ENCODE assay signal across 23 cellular contexts in the genomic region with DNA sequence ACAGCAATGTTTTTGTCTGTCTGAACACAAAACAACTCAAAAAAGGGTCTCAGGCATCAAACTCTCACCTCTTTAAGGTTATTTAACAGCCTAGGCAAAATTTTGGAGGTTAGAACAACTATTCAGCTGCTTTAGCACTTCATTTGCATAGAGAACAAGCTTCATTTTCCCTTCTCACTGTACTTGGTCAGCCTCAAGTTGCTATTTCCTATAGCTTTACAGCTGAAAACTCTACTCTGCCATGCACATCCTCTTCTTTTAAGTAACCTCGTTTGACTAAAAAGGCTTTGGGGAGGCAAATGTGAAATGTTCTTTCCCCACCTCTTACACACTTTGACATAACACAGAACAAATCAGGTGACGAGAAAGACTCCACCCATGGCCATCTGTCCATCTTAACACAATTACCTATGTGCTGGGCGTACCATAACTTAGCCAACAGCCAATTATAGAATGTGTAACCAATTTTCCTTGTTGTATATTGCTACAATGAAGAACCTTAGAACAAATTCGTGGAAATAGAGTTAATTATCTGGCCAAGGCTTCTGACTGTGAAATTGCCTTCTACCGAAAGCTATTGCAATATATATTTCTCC.
DNase-seq lines count a peak whose midpoint lies in the region; ATAC-seq and TF ChIP-seq lines count a peak whose summit lies in the region.
"Had no signal": no experiment of that assay in that cellular context is flagged by ENCODE, and none has a peak within 500 bp of the region (broad histone marks: within the 10 kb centered on the region; RNA-seq: fewer than 3 reads in every experiment).

No MANE protein-coding gene starts in this region.

- H3K36me3 Mint-ChIP-seq in MCF 10A (ENCODE audit: insufficient read depth, unreplicated experiment), result peaks cover 14% of the 10 kb centered on the region
- H3K36me3 Mint-ChIP-seq: activated naive CD8-positive, alpha-beta T cell treated with anti-CD3 and anti-CD28 coated beads for 36 hours had no signal

- H3K4me1 Mint-ChIP-seq in MCF 10A (ENCODE audit: insufficient read depth, unreplicated experiment), result peaks cover 20% of the 10 kb centered on the region
- H3K4me1 Mint-ChIP-seq: activated naive CD8-positive, alpha-beta T cell treated with anti-CD3 and anti-CD28 coated beads for 36 hours had no signal

- CTCF ChIA-PET in SK-N-SH (lab: Yijun Ruan, JAX) (interaction anchor here (0.8 to 2.1 kb wide), 7 partner anchors 11 to 176 kb away, joined by 3 to 6 read pairs (median 3); no protein-coding TSS in a partner anchor), MCF 10A (lab: Yijun Ruan, JAX) (interaction anchor here (1.1 to 2.5 kb wide), 2 partner anchors 18 to 116 kb away, joined by 5 to 7 read pairs; no protein-coding TSS in a partner anchor)

- TF ChIP-seq RAD21 in SK-N-SH (IDR thresholded peaks at IDR 0.05; ENCODE audit: low read length), result no peak

- no peaks in the 10 kb centered on the region for H3K9me3 Mint-ChIP-seq in MCF 10A (ENCODE audit: unreplicated experiment)
- H3K9me3 Mint-ChIP-seq: activated naive CD8-positive, alpha-beta T cell treated with anti-CD3 and anti-CD28 coated beads for 36 hours; activated T-helper 1 cell treated with anti-CD3 and anti-CD28 coated beads, Interleukin-12 subunit alpha, Interleukin-12 subunit beta, Interleukin-2, Interleukin-4 antibody, amounts not matched to agents 30 ng/mL and 10 ng/mL and 1 ng/mL, durations not matched to agents 14 hours and 24 hours and 36 hours; stimulated activated naive CD8-positive, alpha-beta T cell treated with anti-CD3 and anti-CD28 coated beads, Interleukin-15, Interleukin-2, amounts not matched to agents 100 ng/mL and 50 ng/mL, for 24 hours; T-helper 1 cell treated with Interleukin-12 subunit alpha and Interleukin-12 subunit beta and Interleukin-4 antibody, amounts not matched to agents 30 μg/mL and 1 μg/mL, for 36 hours had no signal

- H3K4me2 ChIP-seq in SK-N-SH (no peak overlapping the region), smooth muscle cell (peak overlapping the region; percentile 6)
- H3K4me2 ChIP-seq: A549 had no signal

- H3K79me2 ChIP-seq in SK-N-SH (ENCODE audit: insufficient read depth) (no peaks in the 10 kb centered on the region), smooth muscle cell (ENCODE audit: low read depth) (peaks cover 3% of the 10 kb centered on the region)

- H3K9me3 ChIP-seq in SK-N-SH, result no peaks in the 10 kb centered on the region
- no peaks in the 10 kb centered on the region for H3K9me3 ChIP-seq in smooth muscle cell (replicated peaks; ENCODE audit: low read depth)
- H3K9me3 ChIP-seq in effector memory CD4-positive, alpha-beta T cell (ENCODE audit: control insufficient read depth, low read length), result no peaks in the 10 kb centered on the region
- H3K9me3 ChIP-seq: A549, body of pancreas, left ventricle myocardium inferior, mucosa of descending colon, upper lobe of left lung had no signal

- ATAC-seq in SK-N-SH treated with all-trans-retinoic acid at 6 μM for 48 hours (no peak), GM21529 (IDR thresholded peaks at IDR 0.05; ENCODE audit: unreplicated experiment) (peak; percentile 72), HG03354 (IDR thresholded peaks at IDR 0.05; ENCODE audit: poor library complexity, severe bottlenecking, unreplicated experiment) (peak; percentile 81)
- ATAC-seq: A549, body of pancreas, mucosa of descending colon, right cardiac atrium had no signal

- H3K27ac Mint-ChIP-seq in MCF 10A (ENCODE audit: low read depth, unreplicated experiment), result no peak overlapping the region
- H3K27ac Mint-ChIP-seq: activated naive CD8-positive, alpha-beta T cell treated with anti-CD3 and anti-CD28 coated beads for 36 hours; activated T-helper 1 cell treated with anti-CD3 and anti-CD28 coated beads, Interleukin-12 subunit alpha, Interleukin-12 subunit beta, Interleukin-2, Interleukin-4 antibody, amounts not matched to agents 30 ng/mL and 10 ng/mL and 1 ng/mL, durations not matched to agents 14 hours and 24 hours and 36 hours; stimulated activated naive CD8-positive, alpha-beta T cell treated with anti-CD3 and anti-CD28 coated beads, Interleukin-15, Interleukin-2, amounts not matched to agents 100 ng/mL and 50 ng/mL, for 24 hours; T-helper 1 cell treated with Interleukin-12 subunit alpha and Interleukin-12 subunit beta and Interleukin-4 antibody, amounts not matched to agents 30 μg/mL and 1 μg/mL, for 36 hours had no signal

- H4K20me1 ChIP-seq in SK-N-SH (ENCODE audit: insufficient read depth) (no peaks in the 10 kb centered on the region), smooth muscle cell (ENCODE audit: low read depth) (no peaks in the 10 kb centered on the region)

- H3K4me1 ChIP-seq in SK-N-SH (ENCODE audit: control insufficient read depth in 1 of 2, insufficient read depth in 2 of 2, low read depth in 1 of 2, low read length in 1 of 2), result peaks cover 0 to 12% of the 10 kb centered on the region in 2 experiments; a peak in 2 of 4 replicates
- peaks cover 19% of the 10 kb centered on the region for H3K4me1 ChIP-seq in smooth muscle cell (ENCODE audit: low read depth)
- H3K4me1 ChIP-seq in effector memory CD4-positive, alpha-beta T cell (ENCODE audit: control insufficient read depth, insufficient read depth, low read length, poor library complexity, severe bottlenecking), result no peaks in the 10 kb centered on the region
- H3K4me1 ChIP-seq: A549, body of pancreas had no signal

- no peak for DNase-seq in SK-N-SH
- no peak for DNase-seq in smooth muscle cell (lab: John Stamatoyannopoulos, UW; ENCODE audit: unreplicated experiment)
- DNase-seq in MCF 10A (ENCODE audit: unreplicated experiment), result no peak
- no peak for DNase-seq in effector memory CD4-positive, alpha-beta T cell
- DNase-seq in RPMI8226, result no peak
- DNase-seq: activated CD4-positive, CD25-positive, alpha-beta regulatory T cell; activated naive CD8-positive, alpha-beta T cell treated with anti-CD3 and anti-CD28 coated beads for 36 hours; body of pancreas; C1 segment of cervical spinal cord; DMS153; erythroblast; left ventricle myocardium inferior; mucosa of descending colon; right cardiac atrium; Right ventricle myocardium superior; upper lobe of left lung had no signal

- H3K27ac ChIP-seq in SK-N-SH (ENCODE audit: low read depth in 2 of 2, low read length in 1 of 2) (peak overlapping the region in 1 of 2 experiments; percentile 50; a peak in 1 of 4 replicates), smooth muscle cell (ENCODE audit: low read depth) (no peak overlapping the region)
- H3K27ac ChIP-seq in effector memory CD4-positive, alpha-beta T cell (ENCODE audit: insufficient read depth, low read length, poor library complexity, severe bottlenecking), result no peak overlapping the region
- H3K27ac ChIP-seq: A549, body of pancreas, left ventricle myocardium inferior, upper lobe of left lung had no signal

- no peak for TF ChIP-seq EP300 in SK-N-SH (IDR thresholded peaks at IDR 0.05; ENCODE audit: borderline replicate concordance in 1 of 2, low read depth in 1 of 2, low read length in 1 of 2)

- H3K27me3 ChIP-seq in SK-N-SH (ENCODE audit: insufficient read depth) (no peaks in the 10 kb centered on the region), smooth muscle cell (ENCODE audit: low read depth) (no peaks in the 10 kb centered on the region)
- no peaks in the 10 kb centered on the region for H3K27me3 ChIP-seq in effector memory CD4-positive, alpha-beta T cell (replicated peaks; ENCODE audit: control insufficient read depth, insufficient read depth, low read length, poor library complexity, severe bottlenecking)
- H3K27me3 ChIP-seq: body of pancreas, upper lobe of left lung had no signal

- no peak overlapping the region for H3K4me3 Mint-ChIP-seq in MCF 10A (ENCODE audit: unreplicated experiment)
- H3K4me3 Mint-ChIP-seq: activated naive CD8-positive, alpha-beta T cell treated with anti-CD3 and anti-CD28 coated beads for 36 hours; activated T-helper 1 cell treated with anti-CD3 and anti-CD28 coated beads, Interleukin-12 subunit alpha, Interleukin-12 subunit beta, Interleukin-2, Interleukin-4 antibody, amounts not matched to agents 30 ng/mL and 10 ng/mL and 1 ng/mL, durations not matched to agents 14 hours and 24 hours and 36 hours; stimulated activated naive CD8-positive, alpha-beta T cell treated with anti-CD3 and anti-CD28 coated beads, Interleukin-15, Interleukin-2, amounts not matched to agents 100 ng/mL and 50 ng/mL, for 24 hours; T-helper 1 cell treated with Interleukin-12 subunit alpha and Interleukin-12 subunit beta and Interleukin-4 antibody, amounts not matched to agents 30 μg/mL and 1 μg/mL, for 36 hours had no signal

- H3K9me2 ChIP-seq in SK-N-SH, result no peaks in the 10 kb centered on the region

- H3K4me3 ChIP-seq in SK-N-SH (ENCODE audit: low read depth in 2 of 2, low read length in 1 of 2), result no peak overlapping the region
- no peak overlapping the region for H3K4me3 ChIP-seq in smooth muscle cell
- H3K4me3 ChIP-seq in effector memory CD4-positive, alpha-beta T cell (ENCODE audit: insufficient read depth, low read depth, low read length, poor library complexity, severe bottlenecking), result no peak overlapping the region
- H3K4me3 ChIP-seq: A549, body of pancreas, left ventricle myocardium inferior, mucosa of descending colon, upper lobe of left lung had no signal

- no peak overlapping the region for H3K9ac ChIP-seq in SK-N-SH
- no peak overlapping the region for H3K9ac ChIP-seq in smooth muscle cell (ENCODE audit: low read depth)

- POLR2A ChIA-PET in SK-N-SH (lab: Yijun Ruan, JAX) (no interaction called here), MCF 10A (lab: Yijun Ruan, JAX) (interaction anchor here (0.9 to 2.1 kb wide), 6 partner anchors 9 to 141 kb away, joined by 3 to 7 read pairs (median 4); no protein-coding TSS in a partner anchor)

- H3F3A ChIP-seq in SK-N-SH (replicated peaks; ENCODE audit: insufficient read depth) (no peaks in the 10 kb centered on the region), smooth muscle cell (ENCODE audit: low read depth) (peaks cover 6% of the 10 kb centered on the region)

- no peaks in the 10 kb centered on the region for H3K36me3 ChIP-seq in SK-N-SH (replicated peaks in 1 of 2; ENCODE audit: control insufficient read depth in 1 of 2, insufficient read depth in 2 of 2, low read length in 1 of 2)
- H3K36me3 ChIP-seq in smooth muscle cell (ENCODE audit: low read depth), result no peaks in the 10 kb centered on the region
- H3K36me3 ChIP-seq in effector memory CD4-positive, alpha-beta T cell (ENCODE audit: control insufficient read depth, insufficient read depth, low read length), result no peaks in the 10 kb centered on the region
- H3K36me3 ChIP-seq: left ventricle myocardium inferior, upper lobe of left lung had no signal

- no peaks in the 10 kb centered on the region for H3K27me3 Mint-ChIP-seq in MCF 10A (ENCODE audit: insufficient read depth, unreplicated experiment)

- 32% methylated on average over 5 of the region's 5 CpGs for WGBS in SK-N-SH (ENCODE audit: low lambda C conversion rate)
- 88% methylated on average over 5 of the region's 5 CpGs for WGBS in smooth muscle cell (ENCODE audit: low lambda C conversion rate)

- TF ChIP-seq CTCF in SK-N-SH (IDR thresholded peaks at IDR 0.05) (no peak), smooth muscle cell (IDR thresholded peaks at IDR 0.05; ENCODE audit: borderline replicate concordance, insufficient read depth, poor library complexity, severe bottlenecking) (no peak), MCF 10A (IDR thresholded peaks at IDR 0.05; ENCODE audit: unreplicated experiment) (no peak)

- H2AFZ ChIP-seq in SK-N-SH (ENCODE audit: low read depth) (no peak overlapping the region), smooth muscle cell (ENCODE audit: low read depth) (no peak overlapping the region)

- no TSS peak for BruUV-seq in MCF 10A (replicated peaks; lab: Mats Ljungman, UMichigan)

- intact Hi-C loops in MCF 10A (cut with micrococcal nuclease), result no loop called here
